ENCODE assay signal across 8 cellular contexts in genomic region chr15:99442268-99442897, GRCh38.
DNase-seq lines count a peak whose midpoint lies in the region; ATAC-seq and TF ChIP-seq lines count a peak whose summit lies in the region.

No MANE protein-coding gene starts in this region.

- no peak overlapping the region for H2AFZ ChIP-seq in MM.1S (ENCODE audit: low read length)

- H4K20me1 ChIP-seq in MM.1S (ENCODE audit: insufficient read depth, low read length), result no peaks in the 10 kb centered on the region

- H3K27ac ChIP-seq in MM.1S (ENCODE audit: low read length), result no peak overlapping the region

- no peaks in the 10 kb centered on the region for H3K27me3 ChIP-seq in MM.1S (replicated peaks; ENCODE audit: insufficient read depth, low read length)

- DNase-seq in AG08395 (ENCODE audit: low spot score) (peak; percentile 91), M059J (ENCODE audit: low read depth) (peak; percentile 86), dedifferentiated amniotic fluid mesenchymal stem cell (ENCODE audit: extremely low spot score) (peak; percentile 91), mucosa of gallbladder (ENCODE audit: low spot score) (peak; percentile 30), GM19240 (ENCODE audit: insufficient read length, low spot score) (no peak), MM.1S (no peak)

- H3K4me2 ChIP-seq in MM.1S (ENCODE audit: low read depth, low read length), result no peak overlapping the region

- H3K36me3 ChIP-seq in MM.1S (replicated peaks; ENCODE audit: insufficient read depth, low read length), result no peaks in the 10 kb centered on the region

- no peak overlapping the region for H3K9ac ChIP-seq in MM.1S (ENCODE audit: low read length)

- no peaks in the 10 kb centered on the region for H3F3A ChIP-seq in MM.1S (ENCODE audit: insufficient read depth, low read length)

- ATAC-seq in HG02678 (IDR thresholded peaks at IDR 0.05; ENCODE audit: unreplicated experiment), result no peak
- no peak for ATAC-seq in HG03175 (IDR thresholded peaks at IDR 0.05; ENCODE audit: unreplicated experiment)

- no peak for TF ChIP-seq CTCF in MM.1S (IDR thresholded peaks at IDR 0.05; ENCODE audit: low read length)

- no peaks in the 10 kb centered on the region for H3K9me3 ChIP-seq in MM.1S (replicated peaks; ENCODE audit: insufficient read depth, low read length)

- H3K4me3 ChIP-seq in MM.1S (ENCODE audit: low read length), result no peak overlapping the region

- no peaks in the 10 kb centered on the region for H3K9me2 ChIP-seq in MM.1S (replicated peaks; ENCODE audit: insufficient read depth, low read length)

- H3K4me1 ChIP-seq in MM.1S (ENCODE audit: low read length), result no peaks in the 10 kb centered on the region

- no peaks in the 10 kb centered on the region for H3K79me2 ChIP-seq in MM.1S (ENCODE audit: low read length)

Comparison
In these comparisons a context has a peak if more than half of its experiments do, and no peak if none do; other contexts are left out.
1. DNase-seq: peak in AG08395 (single experiment), M059J (single experiment), dedifferentiated amniotic fluid mesenchymal stem cell (single experiment) and mucosa of gallbladder (single experiment); none in GM19240 (single experiment) and MM.1S (single experiment).